ENCODE assay signal across 11 cellular contexts in genomic region chr9:68974431-68974830, GRCh38. TPM values are rescaled to one million over a fixed set of nuclear protein-coding genes. Genes with fewer than 3 reads are reported as not detected.
DNase-seq lines count a peak whose midpoint lies in the region; ATAC-seq, FAIRE-seq and TF ChIP-seq lines count a peak whose summit lies in the region.
"Had no signal": no experiment of that assay in that cellular context is flagged by ENCODE, and none has a peak within 500 bp of the region (broad histone marks: within the 10 kb centered on the region; RNA-seq: fewer than 3 reads in every experiment).

No MANE protein-coding gene starts in this region.

- DNase-seq in CD1c-positive myeloid dendritic cell (ENCODE audit: extremely low spot score) (peak; percentile 45), D721Med (ENCODE audit: insufficient read length, low spot score) (no peak), iPS-NIHi7 (ENCODE audit: extremely low spot score) (no peak), AML-193 (lab: John Stamatoyannopoulos, UW) (no peak), HFFc6 (no peak)
- DNase-seq: Caco-2 had no signal

- H3K27ac Mint-ChIP-seq in activated T-helper 17 cell treated with anti-CD3 and anti-CD28 coated beads, Interleukin-2, amount 50 U/mL, for 72 hours, result peak overlapping the region; percentile 60
- no peak overlapping the region for H3K27ac Mint-ChIP-seq in HFFc6

- peak; percentile 88 for ATAC-seq in GM18909 (IDR thresholded peaks at IDR 0.05; ENCODE audit: poor library complexity, unreplicated experiment)
- ATAC-seq in HG02884 (IDR thresholded peaks at IDR 0.05; ENCODE audit: unreplicated experiment), result peak; percentile 97
- peak; percentile 96 for ATAC-seq in activated T-helper 17 cell treated with anti-CD3 and anti-CD28 coated beads, Interleukin-2, amount 50 U/mL, for 72 hours (replicated peaks)

- H3K36me3 Mint-ChIP-seq in activated T-helper 17 cell treated with anti-CD3 and anti-CD28 coated beads, Interleukin-2, amount 50 U/mL, for 72 hours (ENCODE audit: low read depth), result no peaks in the 10 kb centered on the region
- H3K36me3 Mint-ChIP-seq in HFFc6 (ENCODE audit: low read depth), result no peaks in the 10 kb centered on the region

- TF ChIP-seq CTCF in D721Med (IDR thresholded peaks at IDR 0.05; ENCODE audit: insufficient read depth, missing control alignments) (no peak), HFFc6 (IDR thresholded peaks at IDR 0.05) (no peak)

- H3K4me1 Mint-ChIP-seq in activated T-helper 17 cell treated with anti-CD3 and anti-CD28 coated beads, Interleukin-2, amount 50 U/mL, for 72 hours, result peaks cover 11% of the 10 kb centered on the region
- H3K4me1 Mint-ChIP-seq in HFFc6 (ENCODE audit: low read depth), result no peaks in the 10 kb centered on the region

- no peak for FAIRE-seq in D721Med (lab: Jason Lieb, UNC)
- FAIRE-seq: astrocyte had no signal

- H3K4me3 Mint-ChIP-seq in activated T-helper 17 cell treated with anti-CD3 and anti-CD28 coated beads, Interleukin-2, amount 50 U/mL, for 72 hours, result peak overlapping the region; percentile 20
- H3K4me3 Mint-ChIP-seq in HFFc6, result no peak overlapping the region

- peaks cover 4% of the 10 kb centered on the region for H3K27me3 Mint-ChIP-seq in activated T-helper 17 cell treated with anti-CD3 and anti-CD28 coated beads, Interleukin-2, amount 50 U/mL, for 72 hours
- peaks cover 3% of the 10 kb centered on the region; the same call in 1 of the 2 replicates for H3K27me3 Mint-ChIP-seq in HFFc6 (ENCODE audit: insufficient read depth)

- H3K9me3 Mint-ChIP-seq in activated T-helper 17 cell treated with anti-CD3 and anti-CD28 coated beads, Interleukin-2, amount 50 U/mL, for 72 hours, result no peaks in the 10 kb centered on the region
- H3K9me3 Mint-ChIP-seq in HFFc6, result no peaks in the 10 kb centered on the region

RNA-seq across cellular contexts. Expression of gene PRKACG, which starts 39.5 kb away (rescaled TPM):
- total RNA-seq in activated T-helper 17 cell treated with anti-CD3 and anti-CD28 coated beads, Interleukin-2, amount 50 U/mL, for 72 hours, result not detected
- total RNA-seq in HFFc6 (2021; fragmentation: NEBNext Ultra II Directional; extraction: Animal tissue kit (Norgen Biotek cat#: 25700)), result not detected
- total RNA-seq: astrocyte, Caco-2, SJSA1 had no signal
